In genomic region chr5:109931049-109931448, GRCh38 we compare ENCODE assay signal across 20 cellular contexts.
A peak's percentile ranks its signal among the peaks of the same experiment; 100 is the strongest.
DNase-seq lines count a peak whose midpoint lies in the region; ATAC-seq and TF ChIP-seq lines count a peak whose summit lies in the region.
"Had no signal": no experiment of that assay in that cellular context is flagged by ENCODE, and none has a peak within 500 bp of the region (broad histone marks: within the 10 kb centered on the region; RNA-seq: fewer than 3 reads in every experiment).

No MANE protein-coding gene starts in this region.

- WGBS in heart left ventricle, 4 donors, result 88 to 95% (median 92%) methylated on average over 4 of the region's 4 CpGs

- H3K4me1 ChIP-seq in breast epithelium, result no peaks in the 10 kb centered on the region
- peaks cover 14% of the 10 kb centered on the region for H3K4me1 ChIP-seq in Loucy (ENCODE audit: insufficient read depth, low read length, poor library complexity, severe bottlenecking)
- no peaks in the 10 kb centered on the region for H3K4me1 ChIP-seq in heart left ventricle
- H3K4me1 ChIP-seq in CD8-positive, alpha-beta T cell (ENCODE audit: insufficient read depth, low read length), result no peaks in the 10 kb centered on the region
- H3K4me1 ChIP-seq: BE2C had no signal

- H3K4me3 Mint-ChIP-seq in MCF 10A (ENCODE audit: unreplicated experiment), result no peak overlapping the region
- H3K4me3 Mint-ChIP-seq in CD8-positive, alpha-beta T cell, result no peak overlapping the region
- no peak overlapping the region for H3K4me3 Mint-ChIP-seq in stimulated activated memory B cell treated with anti-CD40 and anti-IgM and Interleukin-4, amounts not matched to agents 10 μg/mL and 1 μg/mL and 100 μg/mL, for 72 hours
- H3K4me3 Mint-ChIP-seq: CD4-positive, alpha-beta T cell had no signal

- H2AFZ ChIP-seq in Loucy (ENCODE audit: low read length), result no peak overlapping the region

- H3K27me3 Mint-ChIP-seq in MCF 10A (ENCODE audit: insufficient read depth, unreplicated experiment), result no peaks in the 10 kb centered on the region
- H3K27me3 Mint-ChIP-seq in CD8-positive, alpha-beta T cell (ENCODE audit: low read depth), result no peaks in the 10 kb centered on the region
- H3K27me3 Mint-ChIP-seq in stimulated activated memory B cell treated with anti-CD40 and anti-IgM and Interleukin-4, amounts not matched to agents 10 μg/mL and 1 μg/mL and 100 μg/mL, for 72 hours, result peaks cover 18% of the 10 kb centered on the region
- H3K27me3 Mint-ChIP-seq: CD4-positive, alpha-beta T cell had no signal

- H3K36me3 ChIP-seq in breast epithelium, result no peaks in the 10 kb centered on the region
- no peaks in the 10 kb centered on the region for H3K36me3 ChIP-seq in Loucy (ENCODE audit: insufficient read depth, low read length)
- H3K36me3 ChIP-seq in heart left ventricle, result no peaks in the 10 kb centered on the region
- no peaks in the 10 kb centered on the region for H3K36me3 ChIP-seq in CD8-positive, alpha-beta T cell (ENCODE audit: insufficient read depth, low read length)
- H3K36me3 ChIP-seq: BE2C had no signal

- no peak for ATAC-seq in heart left ventricle
- ATAC-seq in CD8-positive, alpha-beta T cell, result no peak
- ATAC-seq in stimulated activated memory B cell treated with anti-CD40 and anti-IgM and Interleukin-4, amounts not matched to agents 10 μg/mL and 1 μg/mL and 100 μg/mL, for 72 hours, result no peak

- no peak for DNase-seq in MCF 10A (ENCODE audit: unreplicated experiment)
- DNase-seq in breast epithelium (ENCODE audit: low spot score in 2 of 2), result no peak
- DNase-seq in RPMI8226, result peak; percentile 44
- no peak for DNase-seq in NCI-H1417 treated with DMSO at 0.1 percent for 48 hours (lab: John Stamatoyannopoulos, UW)
- no peak for DNase-seq in heart left ventricle
- no peak for DNase-seq in CD8-positive, alpha-beta T cell
- DNase-seq: 8988T; BE2C; CD4-positive, alpha-beta T cell; DMS153; GDM1; Karpas-422; NCI-H1105; NCI-H1694; NCI-H226; NCI-H526; SHP77 treated with DMSO at 0.1 percent for 48 hours; SK-N-SH had no signal

- POLR2A ChIA-PET in MCF 10A (lab: Yijun Ruan, JAX), result no interaction called here
- POLR2A ChIA-PET in CD8-positive, alpha-beta T cell (lab: Charles Lee), result no interaction called here

- H3K27ac ChIP-seq in breast epithelium, result no peak overlapping the region
- no peak overlapping the region for H3K27ac ChIP-seq in heart left ventricle
- no peak overlapping the region for H3K27ac ChIP-seq in CD8-positive, alpha-beta T cell (ENCODE audit: low read depth, low read length)

- CTCF ChIA-PET in MCF 10A (lab: Yijun Ruan, JAX), result no interaction called here
- CTCF ChIA-PET in CD8-positive, alpha-beta T cell (lab: Charles Lee), result interaction anchor here (1.1 kb wide), 1 partner anchor 9 kb away, joined by 4 read pairs; no protein-coding TSS in a partner anchor

- H3K9me3 ChIP-seq in breast epithelium (no peaks in the 10 kb centered on the region), Loucy (ENCODE audit: insufficient read depth, low read depth, low read length) (no peaks in the 10 kb centered on the region), heart left ventricle (no peaks in the 10 kb centered on the region)
- H3K9me3 ChIP-seq in CD8-positive, alpha-beta T cell (ENCODE audit: low read length), result no peaks in the 10 kb centered on the region
- H3K9me3 ChIP-seq: BE2C, SK-N-SH had no signal

- no peaks in the 10 kb centered on the region for H3K79me2 ChIP-seq in Loucy (ENCODE audit: insufficient read depth, low read length)

- no peaks in the 10 kb centered on the region for H3K9me3 Mint-ChIP-seq in MCF 10A (ENCODE audit: unreplicated experiment)
- no peaks in the 10 kb centered on the region for H3K9me3 Mint-ChIP-seq in CD8-positive, alpha-beta T cell
- H3K9me3 Mint-ChIP-seq in stimulated activated memory B cell treated with anti-CD40 and anti-IgM and Interleukin-4, amounts not matched to agents 10 μg/mL and 1 μg/mL and 100 μg/mL, for 72 hours, result no peaks in the 10 kb centered on the region

- no peaks in the 10 kb centered on the region for H3K9me2 ChIP-seq in Loucy (replicated peaks; ENCODE audit: low read depth, low read length)
- H3K9me2 ChIP-seq: SK-N-SH had no signal

- H3K27ac Mint-ChIP-seq in MCF 10A (ENCODE audit: low read depth, unreplicated experiment), result peak overlapping the region; percentile 25
- H3K27ac Mint-ChIP-seq in CD8-positive, alpha-beta T cell, result no peak overlapping the region
- no peak overlapping the region for H3K27ac Mint-ChIP-seq in stimulated activated memory B cell treated with anti-CD40 and anti-IgM and Interleukin-4, amounts not matched to agents 10 μg/mL and 1 μg/mL and 100 μg/mL, for 72 hours
- H3K27ac Mint-ChIP-seq: CD4-positive, alpha-beta T cell had no signal

- H3K27me3 ChIP-seq in breast epithelium (no peaks in the 10 kb centered on the region), Loucy (ENCODE audit: insufficient read depth, low read length, poor library complexity, severe bottlenecking) (no peaks in the 10 kb centered on the region), heart left ventricle (peaks cover 0 to 39% (median 0%) of the 10 kb centered on the region in 9 donors)
- H3K27me3 ChIP-seq in CD8-positive, alpha-beta T cell (ENCODE audit: insufficient read depth, low read length), result no peaks in the 10 kb centered on the region
- H3K27me3 ChIP-seq: BE2C had no signal

- no peak overlapping the region for H3K9ac ChIP-seq in Loucy (ENCODE audit: low read depth, low read length, poor library complexity, severe bottlenecking)
- H3K9ac ChIP-seq: SK-N-SH had no signal

- intact Hi-C loops in MCF 10A (cut with micrococcal nuclease) (no loop called here), breast epithelium (cut with DNase I; ENCODE audit: low total_unique reads) (no loop called here), heart left ventricle (cut with DNase I) (no loop called here)
- intact Hi-C loops in CD8-positive, alpha-beta T cell (cut with DNase I, micrococcal nuclease), result no loop called here

- no peaks in the 10 kb centered on the region for H3K36me3 Mint-ChIP-seq in MCF 10A (ENCODE audit: insufficient read depth, unreplicated experiment)
- H3K36me3 Mint-ChIP-seq in CD8-positive, alpha-beta T cell, result no peaks in the 10 kb centered on the region
- no peaks in the 10 kb centered on the region for H3K36me3 Mint-ChIP-seq in stimulated activated memory B cell treated with anti-CD40 and anti-IgM and Interleukin-4, amounts not matched to agents 10 μg/mL and 1 μg/mL and 100 μg/mL, for 72 hours

- no peaks in the 10 kb centered on the region for H3F3A ChIP-seq in Loucy (ENCODE audit: low read depth)

- TF ChIP-seq POLR2A in breast epithelium (IDR thresholded peaks at IDR 0.05) (no peak), heart left ventricle (IDR thresholded peaks at IDR 0.05) (no peak)

- H3K4me1 Mint-ChIP-seq in MCF 10A (ENCODE audit: insufficient read depth, unreplicated experiment), result peaks cover 4% of the 10 kb centered on the region
- peaks cover 21% of the 10 kb centered on the region for H3K4me1 Mint-ChIP-seq in CD8-positive, alpha-beta T cell (ENCODE audit: low read depth)
- H3K4me1 Mint-ChIP-seq in stimulated activated memory B cell treated with anti-CD40 and anti-IgM and Interleukin-4, amounts not matched to agents 10 μg/mL and 1 μg/mL and 100 μg/mL, for 72 hours, result no peaks in the 10 kb centered on the region

- H3K4me3 ChIP-seq in breast epithelium, result no peak overlapping the region
- H3K4me3 ChIP-seq in Loucy (ENCODE audit: low read length, poor library complexity, severe bottlenecking), result no peak overlapping the region
- H3K4me3 ChIP-seq in heart left ventricle, result no peak overlapping the region
- no peak overlapping the region for H3K4me3 ChIP-seq in CD8-positive, alpha-beta T cell (ENCODE audit: low read depth, low read length)

- no peak for TF ChIP-seq CTCF in MCF 10A (IDR thresholded peaks at IDR 0.05; ENCODE audit: unreplicated experiment)
- no peak for TF ChIP-seq CTCF in breast epithelium (IDR thresholded peaks at IDR 0.05)
- TF ChIP-seq CTCF in Loucy (conservative IDR thresholded peaks at IDR 0.05; ENCODE audit: low read length), result no peak
- no peak for TF ChIP-seq CTCF in heart left ventricle (IDR thresholded peaks at IDR 0.05)
- no peak for TF ChIP-seq CTCF in CD8-positive, alpha-beta T cell (IDR thresholded peaks at IDR 0.05)

- H4K20me1 ChIP-seq in Loucy (ENCODE audit: insufficient read depth, low read length, poor library complexity, severe bottlenecking), result no peaks in the 10 kb centered on the region

- H3K4me2 ChIP-seq in Loucy (ENCODE audit: low read depth, low read length, poor library complexity, severe bottlenecking), result peak overlapping the region; percentile 44
- H3K4me2 ChIP-seq: SK-N-SH had no signal

- no TSS peak for BruUV-seq in MCF 10A (replicated peaks; lab: Mats Ljungman, UMichigan)
